32 cellular contexts compared by ENCODE assay signal in the genomic region with DNA sequence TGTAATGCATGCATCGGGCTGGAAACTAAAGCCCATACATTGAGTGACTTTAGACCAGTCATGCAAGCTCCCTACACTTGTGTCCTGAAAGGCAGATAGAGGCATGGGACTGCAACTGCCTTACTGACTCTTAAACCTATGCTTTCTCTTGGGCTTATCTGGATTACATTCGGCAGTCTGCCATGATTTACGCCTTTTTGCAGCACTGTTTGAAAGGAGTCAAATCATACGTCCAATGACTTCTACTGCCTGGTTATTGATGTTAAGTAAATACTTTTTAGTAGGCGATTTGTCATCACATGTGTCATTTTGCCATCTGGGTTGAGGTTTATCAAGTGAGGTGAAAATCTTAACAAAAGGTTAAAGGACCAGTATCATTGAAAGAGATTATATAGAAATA.
"Had no signal": no experiment of that assay in that cellular context is flagged by ENCODE, and none has a peak within 500 bp of the region (broad histone marks: within the 10 kb centered on the region; RNA-seq: fewer than 3 reads in every experiment).

No MANE protein-coding gene starts in this region.

- H3K79me2 ChIP-seq: hepatocyte had no signal

- H3K27ac ChIP-seq: colonic mucosa, gastrocnemius medialis, hepatocyte, neutrophil, ovary, prostate gland, upper lobe of right lung had no signal

- H3K9me3 ChIP-seq: colonic mucosa, gastrocnemius medialis, mucosa of descending colon, neutrophil, ovary, prostate gland, stomach, tibial artery, upper lobe of right lung had no signal

- H3K36me3 ChIP-seq: colonic mucosa, gastrocnemius medialis, neutrophil, ovary, prostate gland, stomach, tibial artery, upper lobe of right lung had no signal

- H3K27me3 ChIP-seq: colonic mucosa, gastrocnemius medialis, hepatocyte, neutrophil, ovary, stomach, tibial artery, upper lobe of right lung had no signal

- ATAC-seq: activated CD8-positive, alpha-beta T cell treated with anti-CD3 and anti-CD28 coated beads for 36 hours; activated T-cell treated with anti-CD3 and anti-CD28 coated beads, Interleukin-2, amount 50 U/mL, for 4 hours; activated T-helper 17 cell treated with anti-CD3 and anti-CD28 coated beads, Interleukin-2, amount 50 U/mL, for 72 hours; gastrocnemius medialis; left lobe of liver; mucosa of descending colon; natural killer cell treated with Interleukin-12 subunit alpha and Interleukin-12 subunit beta and Interleukin-15 and Interleukin-18, amount 100 ng/mL, for 72 hours; stimulated activated naive B cell treated with anti-CD40 and anti-IgM and Interleukin-4, amounts not matched to agents 10 μg/mL and 1 μg/mL and 100 μg/mL, for 72 hours; upper lobe of right lung had no signal

- DNase-seq: activated B cell treated with CpG ODN at 0.5 μM for 24 hours; activated CD4-positive, alpha-beta T cell treated with anti-CD3 and anti-CD28 coated beads, Interleukin-2, amount 50 U/mL, for 1 hour; activated CD8-positive, alpha-beta T cell treated with anti-CD3 and anti-CD28 coated beads for 36 hours; activated gamma-delta T cell treated with Interleukin-2 at 50 U/mL for 16 hours; activated naive CD4-positive, alpha-beta T cell treated with anti-CD3 and anti-CD28 coated beads, Interleukin-2, amount 50 U/mL, for 16 hours; activated T-cell treated with anti-CD3 and anti-CD28 coated beads, Interleukin-2, amount 50 U/mL, for 4 hours; amniotic stem cell; cerebellar nuclear complex; colonic mucosa; effector CD8-positive, alpha-beta T cell; erythroblast; gastrocnemius medialis; kidney; mesendoderm; mucosa of descending colon; ovary; retina; stimulated activated CD4-positive, alpha-beta T cell treated with anti-CD3 and anti-CD28 coated beads, Interleukin-15, amount 100 ng/mL, for 24 hours; stimulated activated CD4-positive, alpha-beta T cell treated with anti-CD3 and anti-CD28 coated beads, Interleukin-2, amount 100 ng/mL, for 24 hours; stimulated activated naive B cell treated with anti-CD40 and anti-IgM and Interleukin-4, amounts not matched to agents 10 μg/mL and 1 μg/mL and 100 μg/mL, for 72 hours; stomach; SW 1271; T-helper 2 cell; tibial artery; upper lobe of right lung had no signal

- H3K4me1 ChIP-seq: colonic mucosa, gastrocnemius medialis, prostate gland, upper lobe of right lung had no signal

- H3K4me3 ChIP-seq: colonic mucosa, gastrocnemius medialis, hepatocyte, lung, mucosa of descending colon, ovary, prostate gland, stomach, tibial artery, upper lobe of right lung had no signal

- H3K4me2 ChIP-seq: hepatocyte had no signal

- H2AFZ ChIP-seq: hepatocyte had no signal
